In the genomic region with DNA sequence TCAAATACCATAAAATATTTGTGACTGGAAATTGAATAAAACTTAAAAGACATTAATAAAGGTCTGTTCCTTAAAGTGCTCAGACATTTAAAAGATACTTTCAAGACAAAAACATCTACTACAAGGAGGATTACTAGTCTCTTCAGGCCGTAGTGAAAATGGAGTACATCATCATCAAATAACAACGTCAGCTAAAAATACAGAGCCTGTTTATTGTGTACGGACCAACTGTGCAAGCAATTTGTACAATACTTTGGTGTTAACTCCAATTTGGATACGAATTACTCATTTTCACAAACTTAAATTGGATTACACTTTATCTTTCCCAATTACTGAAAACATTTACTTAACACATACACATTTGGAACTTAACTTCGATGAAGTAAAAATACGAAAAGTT, we compare ENCODE assay signal across 9 cellular contexts. TPM values are rescaled to one million over a fixed set of nuclear protein-coding genes. Genes with fewer than 3 reads are reported as not detected.
DNase-seq lines count a peak whose midpoint lies in the region; ATAC-seq, FAIRE-seq and TF ChIP-seq lines count a peak whose summit lies in the region.
"Had no signal": no experiment of that assay in that cellular context is flagged by ENCODE, and none has a peak within 500 bp of the region (broad histone marks: within the 10 kb centered on the region; RNA-seq: fewer than 3 reads in every experiment).

No MANE protein-coding gene starts in this region.

- H3K4me1 Mint-ChIP-seq in activated CD8-positive, alpha-beta T cell treated with anti-CD3 and anti-CD28 coated beads, Interleukin-2, amount 10 ng/mL, durations not matched to agents 7 days and 5 days (ENCODE audit: low read depth) = peaks cover 15% of the 10 kb centered on the region
- peaks cover 13% of the 10 kb centered on the region for H3K4me1 Mint-ChIP-seq in activated CD8-positive, alpha-beta T cell treated with anti-CD3 and anti-CD28 coated beads for 36 hours (ENCODE audit: low read depth)
- H3K4me1 Mint-ChIP-seq in astrocyte (ENCODE audit: low read depth, unreplicated experiment) = no peaks in the 10 kb centered on the region

- DNase-seq in activated CD8-positive, alpha-beta T cell treated with anti-CD3 and anti-CD28 coated beads, Interleukin-2, amount 10 ng/mL, durations not matched to agents 7 days and 5 days = no peak
- DNase-seq in activated CD8-positive, alpha-beta T cell treated with anti-CD3 and anti-CD28 coated beads for 36 hours = no peak
- DNase-seq in astrocyte (ENCODE audit: low read depth) (no peak), kidney epithelial cell (ENCODE audit: low read depth) (no peak), thoracic aorta (ENCODE audit: low spot score) (no peak), COLO829 (ENCODE audit: low spot score) (no peak)
- DNase-seq: NCI-H524 treated with DMSO at 0.1 percent for 48 hours had no signal

- no peak overlapping the region for H2AFZ ChIP-seq in astrocyte (ENCODE audit: low read depth, low read length)

- H3K9me3 Mint-ChIP-seq in activated CD8-positive, alpha-beta T cell treated with anti-CD3 and anti-CD28 coated beads, Interleukin-2, amount 10 ng/mL, durations not matched to agents 7 days and 5 days (ENCODE audit: insufficient read depth) = no peaks in the 10 kb centered on the region
- no peaks in the 10 kb centered on the region for H3K9me3 Mint-ChIP-seq in activated CD8-positive, alpha-beta T cell treated with anti-CD3 and anti-CD28 coated beads for 36 hours
- no peaks in the 10 kb centered on the region for H3K9me3 Mint-ChIP-seq in astrocyte (ENCODE audit: unreplicated experiment)

- no peak for TF ChIP-seq CTCF in activated CD8-positive, alpha-beta T cell treated with anti-CD3 and anti-CD28 coated beads for 36 hours (IDR thresholded peaks at IDR 0.05)
- no peak for TF ChIP-seq CTCF in astrocyte (IDR thresholded peaks at IDR 0.05; ENCODE audit: insufficient read depth, low read depth, low read length)
- no peak for TF ChIP-seq CTCF in kidney epithelial cell (IDR thresholded peaks at IDR 0.05; ENCODE audit: insufficient read depth, low read length, poor library complexity, severe bottlenecking)
- TF ChIP-seq CTCF in thoracic aorta (IDR thresholded peaks at IDR 0.05) = no peak

- H3K9ac ChIP-seq in astrocyte (ENCODE audit: low read length) = peak overlapping the region; percentile 73

- H3K4me1 ChIP-seq in astrocyte (ENCODE audit: insufficient read depth, low read length) (peaks cover 8% of the 10 kb centered on the region), thoracic aorta (ENCODE audit: control insufficient read depth in 1 of 2, low read depth in 2 of 2) (peaks cover 7 to 18% of the 10 kb centered on the region in 2 donors)

- H3K9me3 ChIP-seq in astrocyte (ENCODE audit: insufficient read depth, low read depth, low read length) = no peaks in the 10 kb centered on the region
- H3K9me3 ChIP-seq in thoracic aorta = no peaks in the 10 kb centered on the region

- CTCF ChIA-PET in activated CD8-positive, alpha-beta T cell treated with anti-CD3 and anti-CD28 coated beads, Interleukin-2, amount 10 ng/mL, durations not matched to agents 7 days and 5 days (lab: Charles Lee) = no interaction called here
- CTCF ChIA-PET in activated CD8-positive, alpha-beta T cell treated with anti-CD3 and anti-CD28 coated beads for 36 hours (lab: Charles Lee) = no interaction called here

- H3K27ac ChIP-seq in astrocyte (ENCODE audit: low read depth, low read length) (no peak overlapping the region), thoracic aorta (no peak overlapping the region)

- no peaks in the 10 kb centered on the region for H3K27me3 ChIP-seq in astrocyte (ENCODE audit: insufficient read depth, low read length)
- H3K27me3 ChIP-seq in kidney epithelial cell (ENCODE audit: control insufficient read depth, insufficient read depth, low read length) = no peaks in the 10 kb centered on the region
- no peaks in the 10 kb centered on the region for H3K27me3 ChIP-seq in thoracic aorta (replicated peaks; ENCODE audit: insufficient read depth)

- peaks cover 38% of the 10 kb centered on the region for H3K27me3 Mint-ChIP-seq in activated CD8-positive, alpha-beta T cell treated with anti-CD3 and anti-CD28 coated beads, Interleukin-2, amount 10 ng/mL, durations not matched to agents 7 days and 5 days (ENCODE audit: low read depth)
- peaks cover 38% of the 10 kb centered on the region for H3K27me3 Mint-ChIP-seq in activated CD8-positive, alpha-beta T cell treated with anti-CD3 and anti-CD28 coated beads for 36 hours
- H3K27me3 Mint-ChIP-seq in astrocyte (ENCODE audit: low read depth, unreplicated experiment) = peaks cover 5% of the 10 kb centered on the region

- H3K36me3 Mint-ChIP-seq in activated CD8-positive, alpha-beta T cell treated with anti-CD3 and anti-CD28 coated beads, Interleukin-2, amount 10 ng/mL, durations not matched to agents 7 days and 5 days (ENCODE audit: low read depth) = peaks cover 2% of the 10 kb centered on the region
- H3K36me3 Mint-ChIP-seq in activated CD8-positive, alpha-beta T cell treated with anti-CD3 and anti-CD28 coated beads for 36 hours (ENCODE audit: low read depth) = no peaks in the 10 kb centered on the region
- H3K36me3 Mint-ChIP-seq in astrocyte (ENCODE audit: low read depth, unreplicated experiment) = no peaks in the 10 kb centered on the region

- H4K20me1 ChIP-seq in astrocyte (ENCODE audit: insufficient read depth, low read length) = no peaks in the 10 kb centered on the region

- no peak for FAIRE-seq in astrocyte (lab: Jason Lieb, UNC)

- no peaks in the 10 kb centered on the region for H3K79me2 ChIP-seq in astrocyte (ENCODE audit: insufficient read depth, low read length)

- peak overlapping the region; percentile 76 for H3K4me3 Mint-ChIP-seq in activated CD8-positive, alpha-beta T cell treated with anti-CD3 and anti-CD28 coated beads, Interleukin-2, amount 10 ng/mL, durations not matched to agents 7 days and 5 days
- no peak overlapping the region for H3K4me3 Mint-ChIP-seq in activated CD8-positive, alpha-beta T cell treated with anti-CD3 and anti-CD28 coated beads for 36 hours
- peak overlapping the region; percentile 96 for H3K4me3 Mint-ChIP-seq in astrocyte (ENCODE audit: unreplicated experiment)

- peak overlapping the region; percentile 83 for H3K4me3 ChIP-seq in astrocyte (ENCODE audit: insufficient read depth, low read depth, low read length)
- H3K4me3 ChIP-seq in kidney epithelial cell (ENCODE audit: low read depth, low read length) = peak overlapping the region; percentile 92
- peak overlapping the region; percentile 85 for H3K4me3 ChIP-seq in thoracic aorta

- H3K27ac Mint-ChIP-seq in activated CD8-positive, alpha-beta T cell treated with anti-CD3 and anti-CD28 coated beads, Interleukin-2, amount 10 ng/mL, durations not matched to agents 7 days and 5 days = no peak overlapping the region
- H3K27ac Mint-ChIP-seq in activated CD8-positive, alpha-beta T cell treated with anti-CD3 and anti-CD28 coated beads for 36 hours = no peak overlapping the region
- no peak overlapping the region for H3K27ac Mint-ChIP-seq in astrocyte (ENCODE audit: unreplicated experiment)

- intact Hi-C loops in activated CD8-positive, alpha-beta T cell treated with anti-CD3 and anti-CD28 coated beads for 36 hours (cut with micrococcal nuclease) = no loop called here

- ATAC-seq in activated CD8-positive, alpha-beta T cell treated with anti-CD3 and anti-CD28 coated beads, Interleukin-2, amount 10 ng/mL, durations not matched to agents 7 days and 5 days = no peak
- ATAC-seq in activated CD8-positive, alpha-beta T cell treated with anti-CD3 and anti-CD28 coated beads for 36 hours = no peak
- ATAC-seq in thoracic aorta (ENCODE audit: insufficient number of reproducible peaks, low FRiP score, low read depth) (no peak), HG02623 (IDR thresholded peaks at IDR 0.05; ENCODE audit: unreplicated experiment) (no peak), HG03280 (IDR thresholded peaks at IDR 0.05; ENCODE audit: unreplicated experiment) (no peak)

- H3K36me3 ChIP-seq in astrocyte (ENCODE audit: insufficient read depth, low read length) (no peaks in the 10 kb centered on the region), kidney epithelial cell (ENCODE audit: control insufficient read depth, insufficient read depth, low read length) (no peaks in the 10 kb centered on the region), thoracic aorta (no peaks in the 10 kb centered on the region)

- H3K4me2 ChIP-seq in astrocyte (ENCODE audit: low read length) = peak overlapping the region; percentile 97

- POLR2A ChIA-PET in activated CD8-positive, alpha-beta T cell treated with anti-CD3 and anti-CD28 coated beads, Interleukin-2, amount 10 ng/mL, durations not matched to agents 7 days and 5 days (lab: Charles Lee) = no interaction called here
- POLR2A ChIA-PET in activated CD8-positive, alpha-beta T cell treated with anti-CD3 and anti-CD28 coated beads for 36 hours (lab: Charles Lee) = no interaction called here

RNA-seq across cellular contexts. Expression of a gene that starts 0.9 kb away (rescaled TPM):
- not detected for total RNA-seq in activated CD8-positive, alpha-beta T cell treated with anti-CD3 and anti-CD28 coated beads, Interleukin-2, amount 10 ng/mL, durations not matched to agents 7 days and 5 days
- not detected for total RNA-seq in activated CD8-positive, alpha-beta T cell treated with anti-CD3 and anti-CD28 coated beads for 36 hours
- total RNA-seq in astrocyte (0.72 and 0.84 TPM in 2 replicates), kidney epithelial cell (0.14 and 0.29 TPM in 2 replicates), thoracic aorta (1 to 10 TPM in 1 of 2 donors, under 1 TPM in 1; 0.68 to 1.1 TPM)

RNA-seq across cellular contexts. Expression of a gene that starts 1.0 kb away (rescaled TPM):
- not detected for total RNA-seq in activated CD8-positive, alpha-beta T cell treated with anti-CD3 and anti-CD28 coated beads, Interleukin-2, amount 10 ng/mL, durations not matched to agents 7 days and 5 days
- under 1 TPM; 0.70 to 0.85 TPM for total RNA-seq in activated CD8-positive, alpha-beta T cell treated with anti-CD3 and anti-CD28 coated beads for 36 hours
- total RNA-seq in astrocyte (4.3 and 4.4 TPM in 2 replicates), kidney epithelial cell (0.68 and 6.9 TPM in 2 replicates), thoracic aorta (10 to 100 TPM; 44.4 to 52.8 TPM)

RNA-seq across cellular contexts. Expression of a gene that starts 35.9 kb away (rescaled TPM):
- total RNA-seq in activated CD8-positive, alpha-beta T cell treated with anti-CD3 and anti-CD28 coated beads, Interleukin-2, amount 10 ng/mL, durations not matched to agents 7 days and 5 days = not detected
- not detected for total RNA-seq in activated CD8-positive, alpha-beta T cell treated with anti-CD3 and anti-CD28 coated beads for 36 hours
- total RNA-seq in astrocyte = 0.02 TPM in 1 of 2 replicates, not detected in the other
- 0.08 TPM in 1 of 2 replicates, not detected in the other for total RNA-seq in kidney epithelial cell
- 1 to 10 TPM; 1.8 TPM for total RNA-seq in thoracic aorta
